ENCODE assay signal across 8 cellular contexts in the genomic region with DNA sequence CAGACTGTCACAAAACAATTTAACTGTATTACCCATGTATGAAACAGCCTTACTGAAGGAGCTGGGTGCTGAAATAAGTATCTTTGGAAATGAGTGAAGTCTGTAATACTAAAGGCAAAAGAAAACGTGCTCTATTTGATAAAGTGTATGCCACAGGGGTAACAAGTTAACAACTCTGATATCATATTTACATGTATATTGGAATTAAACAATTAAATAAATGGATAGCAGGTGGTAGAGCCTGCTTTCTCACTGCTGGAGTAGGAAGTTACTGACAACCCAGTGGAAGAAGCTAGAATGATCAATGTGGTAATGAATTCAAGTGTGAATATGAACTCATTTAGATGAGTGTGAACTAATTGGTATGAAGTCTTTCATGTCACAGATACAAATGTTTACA.
"Had no signal": no experiment of that assay in that cellular context is flagged by ENCODE, and none has a peak within 500 bp of the region (broad histone marks: within the 10 kb centered on the region; RNA-seq: fewer than 3 reads in every experiment).

No MANE protein-coding gene starts in this region.

- FAIRE-seq: H1, HepG2 had no signal

- H3K9me3 ChIP-seq: HAP-1 had no signal

- H3K36me3 ChIP-seq: HAP-1 had no signal

- H2AFZ ChIP-seq: GM23338 had no signal

- DNase-seq: H7, HFFc6, KG1 had no signal

- H3K4me3 ChIP-seq: GM23338, HAP-1 had no signal

- H3K4me1 ChIP-seq: HAP-1 had no signal

- H3K4me2 ChIP-seq: GM23338 had no signal

- ATAC-seq: GM23338, HCT116, HepG2 had no signal
